ENCODE assay signal across 1 cellular context in genomic region chr20:36018208-36018988, GRCh38.
TF ChIP-seq lines count a peak whose summit lies in the region.

No MANE protein-coding gene starts in this region.

TF ChIP-seq in HepG2, 621 proteins besides CTCF, POLR2A, EP300 and RAD21 (continued from another document and continues in another):
- TF ChIP-seq ZNF687 (CRISPR knock-in tag; IDR thresholded peaks at IDR 0.05) (peak; percentile 45), ZFP36L1 (CRISPR knock-in tag; IDR thresholded peaks at IDR 0.05) (no peak), ZNF713 (CRISPR knock-in tag; IDR thresholded peaks at IDR 0.05) (no peak), ATF4 (CRISPR knock-in tag; IDR thresholded peaks at IDR 0.05) (no peak), MAX (IDR thresholded peaks at IDR 0.05) (0 out of 2 replicates have a peak, but pooled peaks have one; percentile 8), HES4 (CRISPR knock-in tag; IDR thresholded peaks at IDR 0.05; ENCODE audit: borderline replicate concordance) (no peak), REL (CRISPR knock-in tag; conservative IDR thresholded peaks at IDR 0.05) (no peak), ZNF788 (CRISPR knock-in tag; IDR thresholded peaks at IDR 0.05; ENCODE audit: borderline replicate concordance) (no peak; the same call in 1 of the 2 replicates), ZNF737 (CRISPR knock-in tag; IDR thresholded peaks at IDR 0.05; ENCODE audit: borderline replicate concordance) (no peak), DMTF1 (CRISPR knock-in tag; IDR thresholded peaks at IDR 0.05) (0 out of 2 replicates have a peak, but pooled peaks have one; percentile 43), THAP7 (CRISPR knock-in tag; IDR thresholded peaks at IDR 0.05) (no peak), AKNA (CRISPR knock-in tag; IDR thresholded peaks at IDR 0.05; ENCODE audit: borderline replicate concordance) (no peak; the same call in 1 of the 2 replicates), ZNF354B (CRISPR knock-in tag; IDR thresholded peaks at IDR 0.05) (no peak), ZNF350 (CRISPR knock-in tag; IDR thresholded peaks at IDR 0.05; ENCODE audit: borderline replicate concordance, low read depth) (peak; percentile 71; the same call in 1 of the 2 replicates), PAWR (CRISPR knock-in tag; IDR thresholded peaks at IDR 0.05; ENCODE audit: borderline replicate concordance) (no peak), CREBL2 (CRISPR knock-in tag; IDR thresholded peaks at IDR 0.05; ENCODE audit: borderline replicate concordance) (no peak), NONO (IDR thresholded peaks at IDR 0.05) (no peak), NONO (CRISPR knock-in tag; conservative IDR thresholded peaks at IDR 0.05) (no peak), LRRFIP1 (CRISPR knock-in tag; conservative IDR thresholded peaks at IDR 0.05) (no peak), ZNF256 (CRISPR knock-in tag; conservative IDR thresholded peaks at IDR 0.05) (no peak), WIZ (CRISPR knock-in tag; IDR thresholded peaks at IDR 0.05) (no peak; the same call in 1 of the 2 replicates), PAX8 (CRISPR knock-in tag; IDR thresholded peaks at IDR 0.05; ENCODE audit: borderline replicate concordance) (no peak), ELF4 (CRISPR knock-in tag; IDR thresholded peaks at IDR 0.05; ENCODE audit: borderline replicate concordance) (no peak), DNMT3B (CRISPR knock-in tag; conservative IDR thresholded peaks at IDR 0.05) (no peak), NR1H2 (CRISPR knock-in tag; IDR thresholded peaks at IDR 0.05; ENCODE audit: borderline replicate concordance, low read depth) (no peak), HOXA9 (CRISPR knock-in tag; IDR thresholded peaks at IDR 0.05; ENCODE audit: borderline replicate concordance) (no peak), RFXAP (CRISPR knock-in tag; IDR thresholded peaks at IDR 0.05; ENCODE audit: borderline replicate concordance) (no peak), SAFB2 (CRISPR knock-in tag; IDR thresholded peaks at IDR 0.05; ENCODE audit: borderline replicate concordance, low read depth) (no peak), ZBTB10 (CRISPR knock-in tag; IDR thresholded peaks at IDR 0.05; ENCODE audit: borderline replicate concordance) (no peak), PCBP1 (IDR thresholded peaks at IDR 0.05; ENCODE audit: borderline replicate concordance, low read depth, low read length) (no peak), NCOA5 (CRISPR knock-in tag; IDR thresholded peaks at IDR 0.05) (no peak), MLX (CRISPR knock-in tag; IDR thresholded peaks at IDR 0.05) (0 out of 2 replicates have a peak, but pooled peaks have one; percentile 37), IRX3 (CRISPR knock-in tag; IDR thresholded peaks at IDR 0.05; ENCODE audit: borderline replicate concordance, low read depth) (no peak), RFX3 (CRISPR knock-in tag; IDR thresholded peaks at IDR 0.05) (no peak), NFYB (CRISPR knock-in tag; IDR thresholded peaks at IDR 0.05) (no peak), HDAC1 (CRISPR knock-in tag; IDR thresholded peaks at IDR 0.05) (no peak; the same call in 1 of the 2 replicates), MYNN (CRISPR knock-in tag; IDR thresholded peaks at IDR 0.05; ENCODE audit: low read depth) (no peak), ZNF598 (CRISPR knock-in tag; IDR thresholded peaks at IDR 0.05; ENCODE audit: borderline replicate concordance) (no peak), ZNF33A (CRISPR knock-in tag; IDR thresholded peaks at IDR 0.05; ENCODE audit: borderline replicate concordance) (no peak), CREB3 (CRISPR knock-in tag; IDR thresholded peaks at IDR 0.05) (no peak), ZBTB8A (CRISPR knock-in tag; IDR thresholded peaks at IDR 0.05; ENCODE audit: borderline replicate concordance, low read depth) (no peak)
